22 cellular contexts compared by ENCODE assay signal in the genomic region with DNA sequence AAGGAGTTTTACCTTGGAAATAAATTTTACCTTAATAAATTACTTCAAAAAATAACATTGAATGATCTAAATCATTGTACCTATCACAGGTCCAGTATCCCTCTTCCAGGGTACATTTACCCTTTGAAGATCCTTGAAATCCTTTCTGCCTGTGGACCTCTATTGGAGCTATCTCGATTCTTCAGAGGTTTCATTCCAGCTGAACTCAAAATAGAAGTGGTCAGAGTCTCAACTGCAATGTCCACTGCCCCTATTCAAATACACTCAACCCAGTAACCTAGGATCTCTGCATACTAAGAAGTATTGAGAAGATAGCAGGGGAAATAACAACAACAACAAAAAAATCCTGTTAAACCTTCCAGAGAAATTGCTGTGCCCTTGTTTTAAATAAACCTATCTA. TPM values are rescaled to one million over a fixed set of nuclear protein-coding genes. Genes with fewer than 3 reads are reported as not detected.
A peak's percentile ranks its signal among the peaks of the same experiment; 100 is the strongest.
DNase-seq lines count a peak whose midpoint lies in the region; ATAC-seq and TF ChIP-seq lines count a peak whose summit lies in the region.
"Had no signal": no experiment of that assay in that cellular context is flagged by ENCODE, and none has a peak within 500 bp of the region (broad histone marks: within the 10 kb centered on the region; RNA-seq: fewer than 3 reads in every experiment).

No MANE protein-coding gene starts in this region.

- POLR2A ChIA-PET in MCF 10A (lab: Yijun Ruan, JAX): interaction anchor here (1.7 kb wide), 1 partner anchor 9 kb away, joined by 17 read pairs; the partner anchor contains the start of gene ABCA5

- H3K4me1 Mint-ChIP-seq in MCF 10A (ENCODE audit: insufficient read depth, unreplicated experiment): no peaks in the 10 kb centered on the region
- H3K4me1 Mint-ChIP-seq in activated T-helper 2 cell treated with anti-CD3 and anti-CD28 coated beads, Interferon-gamma antibody, Interleukin-2, Interleukin-4, amounts not matched to agents 10 μg/mL and 5 μg/mL and 100 μg/mL, durations not matched to agents 14 hours and 24 hours and 36 hours (ENCODE audit: low read depth): no peaks in the 10 kb centered on the region
- H3K4me1 Mint-ChIP-seq: CD14-positive monocyte had no signal

- H3K27me3 Mint-ChIP-seq in MCF 10A (ENCODE audit: insufficient read depth, unreplicated experiment): no peaks in the 10 kb centered on the region
- H3K27me3 Mint-ChIP-seq in activated T-helper 2 cell treated with anti-CD3 and anti-CD28 coated beads, Interferon-gamma antibody, Interleukin-2, Interleukin-4, amounts not matched to agents 10 μg/mL and 5 μg/mL and 100 μg/mL, durations not matched to agents 14 hours and 24 hours and 36 hours (ENCODE audit: low read depth): no peaks in the 10 kb centered on the region
- H3K27me3 Mint-ChIP-seq: CD4-positive, alpha-beta T cell; CD8-positive, alpha-beta memory T cell had no signal

- in situ Hi-C loops in mammary epithelial cell (cut with MboI; ENCODE audit: low sequenced_read_pairs in 2 of 2): no loop called here

- no peak overlapping the region for H3K4me3 ChIP-seq in mammary epithelial cell (replicated peaks in 1 of 3; ENCODE audit: insufficient read depth in 1 of 3, low read depth in 2 of 3, low read length in 3 of 3)
- no peak overlapping the region for H3K4me3 ChIP-seq in tibial nerve
- H3K4me3 ChIP-seq: A549; BLaER1 treated with 17β-estradiol and CSF1 and Interleukin-3, amounts not matched to agents 10 nM and 100 nM; GM23338 had no signal

- H3K4me3 Mint-ChIP-seq in MCF 10A (ENCODE audit: unreplicated experiment): no peak overlapping the region
- H3K4me3 Mint-ChIP-seq in activated T-helper 2 cell treated with anti-CD3 and anti-CD28 coated beads, Interferon-gamma antibody, Interleukin-2, Interleukin-4, amounts not matched to agents 10 μg/mL and 5 μg/mL and 100 μg/mL, durations not matched to agents 14 hours and 24 hours and 36 hours (ENCODE audit: low read depth): no peak overlapping the region
- H3K4me3 Mint-ChIP-seq: CD14-positive monocyte; CD4-positive, alpha-beta T cell; CD8-positive, alpha-beta memory T cell; GM23338; H9 had no signal

- 92% methylated on average over 1 of the region's 1 CpG for WGBS in mammary epithelial cell (ENCODE audit: low coverage, missing lambda C conversion rate)
- 90 to 94% methylated on average over 1 of the region's 1 CpG for WGBS in tibial nerve, 2 donors

- CTCF ChIA-PET in mammary epithelial cell (lab: Charles Lee; ENCODE audit: low non-redundant PET): no interaction called here
- CTCF ChIA-PET in MCF 10A (lab: Yijun Ruan, JAX): interaction anchor here (0.6 to 1.2 kb wide), 2 partner anchors 44 to 48 kb away, joined by 3 to 4 read pairs; no protein-coding TSS in a partner anchor

- peaks cover 12% of the 10 kb centered on the region for H3K4me1 ChIP-seq in mammary epithelial cell (ENCODE audit: insufficient read depth, low read length)
- H3K4me1 ChIP-seq in tibial nerve: peaks cover 0 to 14% (median 0%) of the 10 kb centered on the region in 4 donors
- H3K4me1 ChIP-seq: BE2C had no signal

- H3K36me3 ChIP-seq in mammary epithelial cell (ENCODE audit: insufficient read depth, low read length) (no peaks in the 10 kb centered on the region), tibial nerve (peaks cover 0 to 5% (median 0%) of the 10 kb centered on the region in 3 donors)
- H3K36me3 ChIP-seq: BE2C; BLaER1 treated with 17β-estradiol and CSF1 and Interleukin-3, amounts not matched to agents 10 nM and 100 nM had no signal

- TF ChIP-seq POLR2A in tibial nerve (IDR thresholded peaks at IDR 0.05): no peak

- no TSS peak for BruUV-seq in mammary epithelial cell (replicated peaks; lab: Mats Ljungman, UMichigan)
- BruUV-seq in MCF 10A (replicated peaks; lab: Mats Ljungman, UMichigan): no TSS peak

- no peak overlapping the region for H3K9ac ChIP-seq in mammary epithelial cell (ENCODE audit: insufficient read depth, low read length)
- H3K9ac ChIP-seq: BLaER1 treated with 17β-estradiol and CSF1 and Interleukin-3, amounts not matched to agents 10 nM and 100 nM had no signal

- ATAC-seq in left lobe of liver: peak; percentile 66
- ATAC-seq: A549, GM23338, HCT116 had no signal

- H2AFZ ChIP-seq in mammary epithelial cell (ENCODE audit: low read depth, low read length): peak overlapping the region; percentile 49
- H2AFZ ChIP-seq: GM23338 had no signal

- H3K36me3 Mint-ChIP-seq in MCF 10A (ENCODE audit: insufficient read depth, unreplicated experiment): no peaks in the 10 kb centered on the region
- no peaks in the 10 kb centered on the region for H3K36me3 Mint-ChIP-seq in activated T-helper 2 cell treated with anti-CD3 and anti-CD28 coated beads, Interferon-gamma antibody, Interleukin-2, Interleukin-4, amounts not matched to agents 10 μg/mL and 5 μg/mL and 100 μg/mL, durations not matched to agents 14 hours and 24 hours and 36 hours (ENCODE audit: low read depth)

- no peak overlapping the region for H3K27ac Mint-ChIP-seq in MCF 10A (ENCODE audit: low read depth, unreplicated experiment)
- no peak overlapping the region for H3K27ac Mint-ChIP-seq in activated T-helper 2 cell treated with anti-CD3 and anti-CD28 coated beads, Interferon-gamma antibody, Interleukin-2, Interleukin-4, amounts not matched to agents 10 μg/mL and 5 μg/mL and 100 μg/mL, durations not matched to agents 14 hours and 24 hours and 36 hours
- H3K27ac Mint-ChIP-seq: CD14-positive monocyte; CD4-positive, alpha-beta T cell; CD8-positive, alpha-beta memory T cell; GM23338; H9 had no signal

- H3K9me3 ChIP-seq in mammary epithelial cell (replicated peaks; ENCODE audit: insufficient read depth, low read length) (no peaks in the 10 kb centered on the region), tibial nerve (no peaks in the 10 kb centered on the region)
- H3K9me3 ChIP-seq: A549; BE2C; BLaER1 treated with 17β-estradiol and CSF1 and Interleukin-3, amounts not matched to agents 10 nM and 100 nM had no signal

- H3K27ac ChIP-seq in mammary epithelial cell (ENCODE audit: insufficient read depth, low read depth, low read length) (peak overlapping the region; percentile 34), tibial nerve (no peak overlapping the region)
- H3K27ac ChIP-seq: A549; BLaER1 treated with 17β-estradiol and CSF1 and Interleukin-3, amounts not matched to agents 10 nM and 100 nM had no signal

- H4K20me1 ChIP-seq in mammary epithelial cell (ENCODE audit: insufficient read depth, low read length): no peaks in the 10 kb centered on the region
- H4K20me1 ChIP-seq: BLaER1 treated with 17β-estradiol and CSF1 and Interleukin-3, amounts not matched to agents 10 nM and 100 nM had no signal

- TF ChIP-seq CTCF in mammary epithelial cell (conservative IDR thresholded peaks at IDR 0.05 in 1 of 2, IDR thresholded peaks at IDR 0.05 in 1 of 2; ENCODE audit: extremely low read depth in 1 of 2, insufficient read depth in 1 of 2, low read depth in 1 of 2, low read length in 2 of 2) (no peak), MCF 10A (IDR thresholded peaks at IDR 0.05; ENCODE audit: unreplicated experiment) (no peak), tibial nerve (IDR thresholded peaks at IDR 0.05) (no peak)

- H3K27me3 ChIP-seq in mammary epithelial cell (ENCODE audit: insufficient read depth, low read length) (no peaks in the 10 kb centered on the region), tibial nerve (no peaks in the 10 kb centered on the region)
- H3K27me3 ChIP-seq: BE2C; BLaER1 treated with 17β-estradiol and CSF1 and Interleukin-3, amounts not matched to agents 10 nM and 100 nM had no signal

- no peak overlapping the region for H3K4me2 ChIP-seq in mammary epithelial cell (ENCODE audit: insufficient read depth, low read depth, low read length)
- H3K4me2 ChIP-seq: A549; BLaER1 treated with 17β-estradiol and CSF1 and Interleukin-3, amounts not matched to agents 10 nM and 100 nM; GM23338 had no signal

- peaks cover 33% of the 10 kb centered on the region for H3K79me2 ChIP-seq in mammary epithelial cell (ENCODE audit: insufficient read depth, low read length)

- H3K9me3 Mint-ChIP-seq in MCF 10A (ENCODE audit: unreplicated experiment): no peaks in the 10 kb centered on the region
- no peaks in the 10 kb centered on the region for H3K9me3 Mint-ChIP-seq in activated T-helper 2 cell treated with anti-CD3 and anti-CD28 coated beads, Interferon-gamma antibody, Interleukin-2, Interleukin-4, amounts not matched to agents 10 μg/mL and 5 μg/mL and 100 μg/mL, durations not matched to agents 14 hours and 24 hours and 36 hours
- H3K9me3 Mint-ChIP-seq: CD14-positive monocyte; CD4-positive, alpha-beta T cell; CD8-positive, alpha-beta memory T cell; GM23338 had no signal

- TF ChIP-seq EP300 in tibial nerve (IDR thresholded peaks at IDR 0.05): no peak

- intact Hi-C loops in mammary epithelial cell (cut with micrococcal nuclease): no loop called here
- intact Hi-C loops in MCF 10A (cut with micrococcal nuclease): no loop called here
- intact Hi-C loops in activated T-helper 2 cell treated with anti-CD3 and anti-CD28 coated beads, Interferon-gamma antibody, Interleukin-2, Interleukin-4, amounts not matched to agents 10 μg/mL and 5 μg/mL and 100 μg/mL, durations not matched to agents 14 hours and 24 hours and 36 hours (cut with micrococcal nuclease): no loop called here

- no peak for DNase-seq in mammary epithelial cell
- DNase-seq in MCF 10A (ENCODE audit: unreplicated experiment): no peak
- peak; percentile 10 for DNase-seq in cerebellum (ENCODE audit: low spot score)
- no peak for DNase-seq in left lobe of liver (ENCODE audit: low spot score)
- no peak for DNase-seq in stimulated activated naive CD4-positive, alpha-beta T cell treated with Interleukin-2 at 50 U/mL for 16 hours (lab: John Stamatoyannopoulos, UW)
- DNase-seq in activated T-helper 2 cell treated with anti-CD3 and anti-CD28 coated beads, Interferon-gamma antibody, Interleukin-2, Interleukin-4, amounts not matched to agents 10 μg/mL and 5 μg/mL and 100 μg/mL, durations not matched to agents 14 hours and 24 hours and 36 hours (ENCODE audit: low spot score): no peak
- DNase-seq in tibial nerve (ENCODE audit: low spot score in 2 of 2): no peak
- DNase-seq: 8988T; ACHN; AML-193; BE2C; CD4-positive, alpha-beta T cell; CD8-positive, alpha-beta memory T cell; DMS53; DMS79 treated with DMSO at 0.1 percent for 48 hours; GF-D8; H9 had no signal

- dilution Hi-C loops in mammary epithelial cell (cut with HindIII; ENCODE audit: low sequenced_read_pairs): no loop called here

RNA-seq across cellular contexts. Expression of gene ABCA5, which starts 9.3 kb away (rescaled TPM):
- 10 to 100 TPM; 28.9 to 38.5 TPM for total RNA-seq in mammary epithelial cell
- 6.5 TPM for polyA plus RNA-seq in mammary epithelial cell
- polyA minus RNA-seq in mammary epithelial cell: 5.4 TPM
- total RNA-seq in MCF 10A (2022): 7.6 and 9.6 TPM in 2 replicates
- total RNA-seq in cerebellum: 99.2 TPM
- 48.7 TPM for total RNA-seq in left lobe of liver
- total RNA-seq in activated T-helper 2 cell treated with anti-CD3 and anti-CD28 coated beads, Interferon-gamma antibody, Interleukin-2, Interleukin-4, amounts not matched to agents 10 μg/mL and 5 μg/mL and 100 μg/mL, durations not matched to agents 14 hours and 24 hours and 36 hours: 11.4 TPM in 2 replicates
- total RNA-seq in tibial nerve: 10 to 100 TPM; 37.5 to 79.0 (median 58.2) TPM
